Comparison of ENCODE assay signal across 8 cellular contexts in genomic region chr7:155645652-155646051, GRCh38. TPM values are rescaled to one million over a fixed set of nuclear protein-coding genes. Genes with fewer than 3 reads are reported as not detected.
DNase-seq lines count a peak whose midpoint lies in the region; ATAC-seq and TF ChIP-seq lines count a peak whose summit lies in the region.

No MANE protein-coding gene starts in this region.

- CTCF ChIA-PET in GM10248 (lab: Yijun Ruan, JAX) = no interaction called here

- no peak overlapping the region for H3K27ac ChIP-seq in CD4-positive, CD25-positive, alpha-beta regulatory T cell (ENCODE audit: insufficient read depth, low read length, poor library complexity, severe bottlenecking)
- H3K27ac ChIP-seq in osteoblast (ENCODE audit: low read depth, low read length) = peak overlapping the region; percentile 9

- H3K9me3 ChIP-seq in CD4-positive, CD25-positive, alpha-beta regulatory T cell (ENCODE audit: control insufficient read depth in 2 of 2, low read length in 2 of 2) = peaks cover 11 to 13% of the 10 kb centered on the region in 2 experiments
- H3K9me3 ChIP-seq in endocrine pancreas (ENCODE audit: control insufficient read depth, low read length) (peaks cover 7% of the 10 kb centered on the region), osteoblast (ENCODE audit: low read depth, low read length) (no peaks in the 10 kb centered on the region)

- H2AFZ ChIP-seq in osteoblast (ENCODE audit: low read length) = no peak overlapping the region

- no peak for TF ChIP-seq POLR2A in NB4 (IDR thresholded peaks at IDR 0.05; ENCODE audit: extremely low read depth, insufficient read length)

- H3K4me1 ChIP-seq in CD4-positive, CD25-positive, alpha-beta regulatory T cell (ENCODE audit: control insufficient read depth, insufficient read depth, low read length, poor library complexity, severe bottlenecking) = peaks cover 40% of the 10 kb centered on the region
- H3K4me1 ChIP-seq in endocrine pancreas (ENCODE audit: control insufficient read depth, insufficient read depth, low read length) = peaks cover 12% of the 10 kb centered on the region
- H3K4me1 ChIP-seq in osteoblast (ENCODE audit: insufficient read depth, low read length) = peaks cover 16% of the 10 kb centered on the region

- H3K4me1 Mint-ChIP-seq in CD4-positive, CD25-positive, alpha-beta regulatory T cell = peaks cover 34 to 65% (median 59%) of the 10 kb centered on the region in 4 donors

- peaks cover 41% of the 10 kb centered on the region for H3K36me3 ChIP-seq in CD4-positive, CD25-positive, alpha-beta regulatory T cell (ENCODE audit: control insufficient read depth, insufficient read depth, low read length)
- H3K36me3 ChIP-seq in endocrine pancreas (ENCODE audit: control insufficient read depth, insufficient read depth, low read length) = peaks cover 2% of the 10 kb centered on the region
- peaks cover 10% of the 10 kb centered on the region for H3K36me3 ChIP-seq in osteoblast (ENCODE audit: insufficient read depth, low read length)

- H3K79me2 ChIP-seq in osteoblast (ENCODE audit: insufficient read depth, low read length) = peaks cover 72% of the 10 kb centered on the region

- H3K27me3 ChIP-seq in CD4-positive, CD25-positive, alpha-beta regulatory T cell (ENCODE audit: control insufficient read depth, insufficient read depth, low read length) = no peaks in the 10 kb centered on the region
- no peaks in the 10 kb centered on the region for H3K27me3 ChIP-seq in endocrine pancreas (ENCODE audit: control insufficient read depth, insufficient read depth, low read length)
- H3K27me3 ChIP-seq in osteoblast (ENCODE audit: insufficient read depth, low read length) = no peaks in the 10 kb centered on the region

- peak overlapping the region; percentile 94 to 100 (median 98) for H3K4me3 Mint-ChIP-seq in CD4-positive, CD25-positive, alpha-beta regulatory T cell

- peaks cover 32% of the 10 kb centered on the region for H4K20me1 ChIP-seq in osteoblast (ENCODE audit: insufficient read depth, low read length)

- H3K4me3 ChIP-seq in CD4-positive, CD25-positive, alpha-beta regulatory T cell (ENCODE audit: low read depth, low read length) = peak overlapping the region; percentile 97
- peak overlapping the region; percentile 93 for H3K4me3 ChIP-seq in NB4 (ENCODE audit: low read depth, low read length)
- H3K4me3 ChIP-seq in endocrine pancreas (ENCODE audit: control insufficient read depth, insufficient read depth, low read length) = peak overlapping the region; percentile 94
- H3K4me3 ChIP-seq in osteoblast (ENCODE audit: insufficient read depth, low read length) = peak overlapping the region; percentile 85

- POLR2A ChIA-PET in GM10248 (lab: Yijun Ruan, JAX) = no interaction called here

- no peaks in the 10 kb centered on the region for H3K27me3 Mint-ChIP-seq in CD4-positive, CD25-positive, alpha-beta regulatory T cell

- H3K9ac ChIP-seq in endocrine pancreas (ENCODE audit: control insufficient read depth, insufficient read depth, low read length) = no peak overlapping the region

- no peak for TF ChIP-seq CTCF in NB4 (IDR thresholded peaks at IDR 0.05; ENCODE audit: low read depth, low read length)
- no peak for TF ChIP-seq CTCF in osteoblast (IDR thresholded peaks at IDR 0.05; ENCODE audit: extremely low read depth, low read depth, low read length)
- TF ChIP-seq CTCF in GM10248 (IDR thresholded peaks at IDR 0.05; ENCODE audit: control extremely low read depth, extremely low read depth, low read depth, missing control alignments) = no peak

- H3K9me3 Mint-ChIP-seq in CD4-positive, CD25-positive, alpha-beta regulatory T cell = peaks cover 0 to 12% (median 6%) of the 10 kb centered on the region in 7 donors

- H3K27ac Mint-ChIP-seq in CD4-positive, CD25-positive, alpha-beta regulatory T cell = peak overlapping the region; percentile 97 to 100 (median 98)

- H3K36me3 Mint-ChIP-seq in CD4-positive, CD25-positive, alpha-beta regulatory T cell = peaks cover 52% of the 10 kb centered on the region

- peak overlapping the region; percentile 92 for H3K4me2 ChIP-seq in osteoblast (ENCODE audit: insufficient read depth, low read length)

- ATAC-seq in CD4-positive, CD25-positive, alpha-beta regulatory T cell (ENCODE audit: low read depth in 2 of 2) = no peak
- ATAC-seq in GM21576 (IDR thresholded peaks at IDR 0.05; ENCODE audit: unreplicated experiment) = no peak

- DNase-seq in CD4-positive, CD25-positive, alpha-beta regulatory T cell = no peak
- DNase-seq in NB4 (ENCODE audit: low read depth) (no peak), osteoblast (ENCODE audit: insufficient read length, low spot score, missing footprints) (peak; percentile 55), NCI-H345 treated with DMSO at 0.1 percent for 48 hours (lab: John Stamatoyannopoulos, UW; ENCODE audit: unreplicated experiment) (no peak), HPDE6-E6E7 (ENCODE audit: extremely low spot score) (no peak), GM10248 (ENCODE audit: extremely low spot score) (no peak)

RNA-seq across cellular contexts. Expression of gene RBM33, which starts 1.2 kb away (rescaled TPM):
- 196 TPM for total RNA-seq in CD4-positive, CD25-positive, alpha-beta regulatory T cell
- 10 to 100 TPM; 33.5 to 44.1 (median 35.5) TPM for polyA plus RNA-seq in CD4-positive, CD25-positive, alpha-beta regulatory T cell
- 25.0 and 27.5 TPM in 2 replicates for total RNA-seq in osteoblast
